ENCODE assay signal across 16 cellular contexts in the genomic region with DNA sequence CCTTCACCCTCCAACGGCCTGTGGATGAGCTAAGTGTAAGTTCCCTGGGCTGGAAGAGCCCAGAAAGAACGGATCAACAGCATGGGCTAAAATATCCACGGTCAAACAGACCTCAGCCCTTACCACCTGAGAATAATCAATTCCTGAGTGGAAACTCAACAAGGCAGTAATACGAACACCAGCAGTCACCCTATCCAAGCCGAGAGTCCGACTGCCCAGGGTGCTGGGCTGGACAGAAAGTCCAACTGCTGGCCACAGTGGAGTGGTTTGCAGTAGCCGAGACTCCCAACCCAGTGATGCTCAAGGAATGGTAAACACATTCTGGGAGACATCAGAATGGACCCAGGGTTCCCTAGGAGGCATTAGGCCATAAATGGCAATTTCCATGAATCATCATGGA. TPM values are rescaled to one million over a fixed set of nuclear protein-coding genes. Genes with fewer than 3 reads are reported as not detected.
A peak's percentile ranks its signal among the peaks of the same experiment; 100 is the strongest.
DNase-seq lines count a peak whose midpoint lies in the region; ATAC-seq and TF ChIP-seq lines count a peak whose summit lies in the region.
"Had no signal": no experiment of that assay in that cellular context is flagged by ENCODE, and none has a peak within 500 bp of the region (broad histone marks: within the 10 kb centered on the region; RNA-seq: fewer than 3 reads in every experiment).

No MANE protein-coding gene starts in this region.

- H3K79me1 ChIP-seq in H9 (ENCODE audit: insufficient read depth, low read depth, low read length, poor library complexity, severe bottlenecking) = no peaks in the 10 kb centered on the region

- H3K9ac ChIP-seq in H9 (ENCODE audit: extremely low read depth, insufficient read length, low read length) (no peak overlapping the region), colonic mucosa (ENCODE audit: low read depth in 2 of 2, low read length in 2 of 2) (no peak overlapping the region)

- H3T11ph ChIP-seq in H9 (ENCODE audit: low read length) = no peak overlapping the region

- no peak overlapping the region for H2BK15ac ChIP-seq in H9 (ENCODE audit: low read depth, low read length)

- H2BK20ac ChIP-seq in H9 (ENCODE audit: low read depth, low read length, poor library complexity, severe bottlenecking) = no peak overlapping the region

- H3K56ac ChIP-seq in H9 (ENCODE audit: insufficient read length, low read depth, low read length) = no peak overlapping the region

- H3K4me1 Mint-ChIP-seq in H9 (peaks cover 4 to 14% of the 10 kb centered on the region in 2 experiments; a peak in 3 of 4 replicates), WTC11 (peaks cover 8% of the 10 kb centered on the region; the same call in 1 of the 2 replicates)
- H3K4me1 Mint-ChIP-seq: CD4-positive, alpha-beta memory T cell had no signal

- H3K23me2 ChIP-seq in H9 (ENCODE audit: insufficient read length, low read depth, low read length, poor library complexity, severe bottlenecking) = no peaks in the 10 kb centered on the region

- peak; percentile 11 for DNase-seq in H9
- DNase-seq in colonic mucosa = peak; percentile 4
- DNase-seq in esophagus muscularis mucosa (ENCODE audit: extremely low spot score) = peak; percentile 66
- DNase-seq in posterior vena cava (ENCODE audit: low spot score) = peak; percentile 66
- DNase-seq in WTC11 (ENCODE audit: low spot score) = no peak
- DNase-seq in brain microvascular endothelial cell = no peak
- DNase-seq in aorta = no peak
- DNase-seq in GOT3 (lab: John Stamatoyannopoulos, UW) = no peak
- DNase-seq: C1 segment of cervical spinal cord; Calu3; CD4-positive, alpha-beta memory T cell; COR-L47; DND-41; H7 had no signal

- no peak overlapping the region for H4K5ac ChIP-seq in H9 (ENCODE audit: insufficient read length, low read depth, low read length)

- in situ Hi-C loops in brain microvascular endothelial cell (cut with HindIII; ENCODE audit: low pct_ligation_motif_present, low sequenced_read_pairs) = no loop called here

- WGBS in H9 (ENCODE audit: extremely low coverage, insufficient read length, low lambda C conversion rate) = no CpG with 5 or more reads among the region's 7 CpGs
- 73% methylated on average over 7 of the region's 7 CpGs for WGBS in esophagus muscularis mucosa
- WGBS in aorta, 2 donors = 86 to 87% methylated on average over 7 of the region's 7 CpGs

- ATAC-seq in WTC11 (no peak), aorta (ENCODE audit: low FRiP score) (no peak)
- ATAC-seq: HCT116 had no signal

- no peaks in the 10 kb centered on the region for H4K20me1 ChIP-seq in H9 (ENCODE audit: control insufficient read depth, insufficient read depth, insufficient read length)

- H3K27ac ChIP-seq in H9 (ENCODE audit: insufficient read length, low read depth, low read length) (no peak overlapping the region), colonic mucosa (no peak overlapping the region), esophagus muscularis mucosa (replicated peaks in 1 of 4) (no peak overlapping the region), brain microvascular endothelial cell (no peak overlapping the region), aorta (ENCODE audit: low read depth in 1 of 2, low read length in 2 of 2) (no peak overlapping the region)

- H3K9me3 ChIP-seq in H9 (ENCODE audit: control insufficient read depth, low read depth, low read length) = no peaks in the 10 kb centered on the region
- H3K9me3 ChIP-seq in colonic mucosa = no peaks in the 10 kb centered on the region
- peaks cover 0 to 3% (median 0%) of the 10 kb centered on the region in 4 donors for H3K9me3 ChIP-seq in esophagus muscularis mucosa
- H3K9me3 ChIP-seq in aorta (ENCODE audit: control insufficient read depth, low read length) = peaks cover 2% of the 10 kb centered on the region

- no peak overlapping the region for H2BK12ac ChIP-seq in H9 (ENCODE audit: insufficient read length, low read depth, low read length)

- H3K36me3 ChIP-seq in colonic mucosa (no peaks in the 10 kb centered on the region), esophagus muscularis mucosa (peaks cover 0 to 43% (median 0%) of the 10 kb centered on the region in 4 donors), brain microvascular endothelial cell (replicated peaks) (no peaks in the 10 kb centered on the region), aorta (ENCODE audit: control insufficient read depth in 1 of 2, insufficient read depth in 2 of 2, low read length in 1 of 2) (no peaks in the 10 kb centered on the region)

- H3K27me3 Mint-ChIP-seq in H9 (ENCODE audit: low read depth) (peaks cover 2% of the 10 kb centered on the region), WTC11 (ENCODE audit: low read depth) (no peaks in the 10 kb centered on the region)

- POLR2A ChIA-PET in WTC11 (lab: Charles Lee) = no interaction called here

- no peak overlapping the region for H2BK5ac ChIP-seq in H9 (ENCODE audit: insufficient read length, low read length)

- TF ChIP-seq CTCF in H9 (conservative IDR thresholded peaks at IDR 0.05) (no peak), colonic mucosa (IDR thresholded peaks at IDR 0.05) (no peak), esophagus muscularis mucosa (IDR thresholded peaks at IDR 0.05) (no peak), WTC11 (IDR thresholded peaks at IDR 0.05) (no peak), brain microvascular endothelial cell (IDR thresholded peaks at IDR 0.05; ENCODE audit: low read depth, low read length, missing control alignments) (no peak)

- H3K4me1 ChIP-seq in H9 (ENCODE audit: insufficient read depth, low read length) (no peaks in the 10 kb centered on the region), colonic mucosa (no peaks in the 10 kb centered on the region), esophagus muscularis mucosa (no peaks in the 10 kb centered on the region), aorta (ENCODE audit: control insufficient read depth in 1 of 2, insufficient read depth in 2 of 2, low read length in 2 of 2) (no peaks in the 10 kb centered on the region)

- H3K79me2 ChIP-seq in H9 (ENCODE audit: insufficient read depth, low read length) = no peaks in the 10 kb centered on the region

- TF ChIP-seq EP300 in esophagus muscularis mucosa (IDR thresholded peaks at IDR 0.05) = no peak

- H3K14ac ChIP-seq in H9 (ENCODE audit: insufficient read depth, low read length) = no peak overlapping the region

- no peak overlapping the region for H3K27ac Mint-ChIP-seq in H9
- H3K27ac Mint-ChIP-seq in WTC11 = no peak overlapping the region
- H3K27ac Mint-ChIP-seq: CD4-positive, alpha-beta memory T cell had no signal

- intact Hi-C loops in colonic mucosa (cut with DNase I) (no loop called here), esophagus muscularis mucosa (cut with DNase I) (no loop called here), posterior vena cava (cut with DNase I) (no loop called here), aorta (cut with DNase I) (no loop called here)

- no peak overlapping the region for H3K4ac ChIP-seq in H9 (ENCODE audit: low read depth, low read length)

- H3K4me2 ChIP-seq in H9 (ENCODE audit: insufficient read depth, insufficient read length, low read length) = no peak overlapping the region

- TF ChIP-seq POLR2A in esophagus muscularis mucosa (IDR thresholded peaks at IDR 0.05; ENCODE audit: low read depth) = no peak

- CTCF ChIA-PET in WTC11 (lab: Charles Lee) = interaction anchor here (1.5 to 2.5 kb wide), 3 partner anchors 9 to 130 kb away, joined by 7 to 17 read pairs (median 8); no protein-coding TSS in a partner anchor

- no peak overlapping the region for H3K23ac ChIP-seq in H9 (ENCODE audit: insufficient read length, low read depth, low read length)

- H3K4me3 ChIP-seq in colonic mucosa (no peak overlapping the region), esophagus muscularis mucosa (no peak overlapping the region), brain microvascular endothelial cell (ENCODE audit: low read depth, low read length) (no peak overlapping the region), aorta (ENCODE audit: low read length in 2 of 2) (no peak overlapping the region)

- no peak overlapping the region for H2AK5ac ChIP-seq in H9 (ENCODE audit: insufficient read length, low read length)

- no peaks in the 10 kb centered on the region for H3K36me3 Mint-ChIP-seq in H9 (ENCODE audit: insufficient read depth in 1 of 3, low read depth in 3 of 3)
- no peaks in the 10 kb centered on the region for H3K36me3 Mint-ChIP-seq in WTC11
- H3K36me3 Mint-ChIP-seq: CD4-positive, alpha-beta memory T cell had no signal

- no peaks in the 10 kb centered on the region for H3K9me3 Mint-ChIP-seq in H9
- H3K9me3 Mint-ChIP-seq in WTC11 = no peaks in the 10 kb centered on the region

- H4K8ac ChIP-seq in H9 (replicated peaks; ENCODE audit: insufficient read length, low read depth, low read length) = no peak overlapping the region

- no peak overlapping the region for H4K91ac ChIP-seq in H9 (ENCODE audit: insufficient read length, low read depth, low read length)

- H3K18ac ChIP-seq in H9 (ENCODE audit: insufficient read length, low read depth, low read length) = no peak overlapping the region

- H2AFZ ChIP-seq in H9 (ENCODE audit: low read length) = no peak overlapping the region

- H3K4me3 Mint-ChIP-seq in H9 = no peak overlapping the region
- H3K4me3 Mint-ChIP-seq in WTC11 = no peak overlapping the region
- H3K4me3 Mint-ChIP-seq: CD4-positive, alpha-beta memory T cell had no signal

- H3K27me3 ChIP-seq in H9 (ENCODE audit: insufficient read depth, low read length) = no peaks in the 10 kb centered on the region
- H3K27me3 ChIP-seq in colonic mucosa = no peaks in the 10 kb centered on the region
- peaks cover 0 to 40% (median 2%) of the 10 kb centered on the region in 4 donors for H3K27me3 ChIP-seq in esophagus muscularis mucosa
- H3K27me3 ChIP-seq in brain microvascular endothelial cell (replicated peaks) = no peaks in the 10 kb centered on the region
- no peaks in the 10 kb centered on the region for H3K27me3 ChIP-seq in aorta (ENCODE audit: control insufficient read depth in 1 of 2, insufficient read depth in 2 of 2, low read length in 1 of 2)

- no peak overlapping the region for H2BK120ac ChIP-seq in H9 (ENCODE audit: low read depth, low read length, poor library complexity, severe bottlenecking)

TF ChIP-seq in WTC11, 78 proteins besides CTCF, POLR2A, EP300 and RAD21 (continues in another document):
- TF ChIP-seq NFATC4 (CRISPR knock-in tag; IDR thresholded peaks at IDR 0.05) (no peak), JUN (CRISPR knock-in tag; IDR thresholded peaks at IDR 0.05) (no peak), FOXP1 (CRISPR knock-in tag; IDR thresholded peaks at IDR 0.05; ENCODE audit: borderline replicate concordance) (no peak), RORB (CRISPR knock-in tag; IDR thresholded peaks at IDR 0.05) (no peak)

RNA-seq across cellular contexts. Expression of a gene that starts 36.8 kb away (rescaled TPM):
- total RNA-seq in H9 (2021) (3.8 and 4.2 TPM in 2 replicates), colonic mucosa (1 to 10 TPM; 1.1 to 2.2 TPM), esophagus muscularis mucosa (10 to 100 TPM in 1 of 4 donors, 1 to 10 TPM in 3; 4.0 to 17.9 (median 5.1) TPM), posterior vena cava (10 to 100 TPM in 1 of 2 donors, 1 to 10 TPM in 1; 9.2 to 16.4 TPM), WTC11 (2021) (2.8 to 4.0 TPM (median 3.1 TPM) in 3 replicates), aorta (10 to 100 TPM; 27.8 to 30.8 TPM)
- polyA plus RNA-seq in aorta = 1 to 10 TPM in 1 of 2 donors, not detected in 1; 2.4 TPM
- total RNA-seq: A673; Calu3; CD4-positive, alpha-beta memory T cell had no signal
- polyA plus RNA-seq: CD4-positive, alpha-beta memory T cell had no signal

Comparison
In these comparisons a context has a peak if more than half of its experiments do, and no peak if none do; other contexts are left out.
1. DNase-seq: peak in H9 (single experiment), colonic mucosa (single experiment), esophagus muscularis mucosa (single experiment) and posterior vena cava (single experiment); none in WTC11 (single experiment), brain microvascular endothelial cell (single experiment), aorta (0 of 2) and GOT3 (single experiment).